In the genomic region with DNA sequence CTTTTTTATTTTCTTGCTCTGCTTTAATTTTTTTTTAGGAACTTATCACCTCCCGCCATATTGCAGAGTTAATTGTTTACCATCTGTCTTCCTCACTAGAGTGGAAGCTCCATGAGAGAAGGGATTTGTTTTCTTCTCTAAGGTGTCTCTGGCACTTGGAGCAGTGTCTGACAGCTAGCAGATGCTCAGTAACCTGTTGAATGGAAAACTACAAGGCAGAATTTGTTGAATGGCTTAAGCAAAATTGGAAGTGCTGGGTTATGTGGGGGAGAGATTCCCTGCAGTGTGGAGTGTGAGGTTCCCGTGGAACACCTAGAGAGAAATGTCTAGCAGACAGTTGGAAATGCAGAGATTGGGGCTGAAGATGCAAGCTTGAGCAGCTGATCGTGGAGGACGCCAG, we compare ENCODE assay signal across 23 cellular contexts. TPM values are rescaled to one million over a fixed set of nuclear protein-coding genes. Genes with fewer than 3 reads are reported as not detected.
DNase-seq lines count a peak whose midpoint lies in the region; FAIRE-seq and TF ChIP-seq lines count a peak whose summit lies in the region.
"Had no signal": no experiment of that assay in that cellular context is flagged by ENCODE, and none has a peak within 500 bp of the region (broad histone marks: within the 10 kb centered on the region; RNA-seq: fewer than 3 reads in every experiment).

No MANE protein-coding gene starts in this region.

- H3K27ac Mint-ChIP-seq in brain (peak overlapping the region in 3 of 5 experiments; percentile 12 to 92 (median 56)), endothelial cell (ENCODE audit: unreplicated experiment) (no peak overlapping the region)
- H3K27ac Mint-ChIP-seq: B cell; CD4-positive, alpha-beta T cell; CD8-positive, alpha-beta T cell had no signal

- POLR2A ChIA-PET in HEK293 (lab: Yijun Ruan, JAX), result no interaction called here

- intact Hi-C loops in testis (cut with DNase I; ENCODE audit: low total_unique reads), result no loop called here

- peaks cover 2% of the 10 kb centered on the region for H3K27me3 Mint-ChIP-seq in brain
- H3K27me3 Mint-ChIP-seq in endothelial cell (ENCODE audit: unreplicated experiment), result peaks cover 8% of the 10 kb centered on the region

- H3K4me1 Mint-ChIP-seq in brain (peaks cover 41% of the 10 kb centered on the region), endothelial cell (ENCODE audit: unreplicated experiment) (peaks cover 3% of the 10 kb centered on the region)
- H3K4me1 Mint-ChIP-seq: B cell had no signal

- H3K4me3 Mint-ChIP-seq in brain (no peak overlapping the region), endothelial cell (ENCODE audit: unreplicated experiment) (peak overlapping the region; percentile 49)
- H3K4me3 Mint-ChIP-seq: B cell; CD4-positive, alpha-beta T cell; CD8-positive, alpha-beta T cell had no signal

- no peaks in the 10 kb centered on the region for H3K9me3 ChIP-seq in HEK293 (ENCODE audit: control insufficient read depth, insufficient read depth, low read depth, low read length)
- H3K9me3 ChIP-seq in testis, result no peaks in the 10 kb centered on the region

- no peak overlapping the region for H3K4me3 ChIP-seq in HEK293 (ENCODE audit: low read depth, low read length)
- H3K4me3 ChIP-seq in testis, result no peak overlapping the region
- H3K4me3 ChIP-seq: A549; BLaER1 treated with 17β-estradiol and CSF1 and Interleukin-3, amounts not matched to agents 10 nM and 100 nM had no signal

- H3K36me3 ChIP-seq in HEK293 (ENCODE audit: control insufficient read depth in 2 of 2, insufficient read depth in 1 of 2, low read length in 2 of 2) (no peaks in the 10 kb centered on the region), testis (ENCODE audit: low read depth, missing control alignments) (no peaks in the 10 kb centered on the region)

- 78 to 87% methylated on average over 4 of the region's 4 CpGs for whole genome bisulfite sequencing in testis, 2 donors

- H3K9me3 Mint-ChIP-seq in brain (peaks cover 9 to 27% (median 23%) of the 10 kb centered on the region in 5 experiments), endothelial cell (ENCODE audit: unreplicated experiment) (no peaks in the 10 kb centered on the region)
- H3K9me3 Mint-ChIP-seq: CD8-positive, alpha-beta T cell had no signal

- no peak for TF ChIP-seq CTCF in HEK293 (tag by site-specific recombination; IDR thresholded peaks at IDR 0.05)
- TF ChIP-seq CTCF in brain (conservative IDR thresholded peaks at IDR 0.05), result no peak
- TF ChIP-seq CTCF in endothelial cell (IDR thresholded peaks at IDR 0.05; ENCODE audit: unreplicated experiment), result no peak
- TF ChIP-seq CTCF in testis (IDR thresholded peaks at IDR 0.05), result no peak

- CTCF ChIA-PET in HEK293 (lab: Yijun Ruan, JAX), result interaction anchor here (0.6 to 4.5 kb wide), 4 partner anchors 10 to 455 kb away, joined by 3 to 24 read pairs (median 3); no protein-coding TSS in a partner anchor

- DNase-seq in endothelial cell (ENCODE audit: low spot score) (no peak), testis (no peak), epidermal melanocyte (ENCODE audit: insufficient read length, low spot score) (no peak), GM12891 (ENCODE audit: insufficient read length, low spot score) (no peak), SHP77 (lab: John Stamatoyannopoulos, UW) (no peak)
- DNase-seq: AML-193; Caco-2; Calu3; CD4-positive, alpha-beta T cell; CD8-positive, alpha-beta T cell; DMS79 treated with DMSO at 0.1 percent for 48 hours; GF-D8 had no signal

- no peak for FAIRE-seq in GM12891 (lab: Jason Lieb, UNC)
- FAIRE-seq: A549, D721Med, G401.6, GM12892, GM18507 had no signal

- TF ChIP-seq POLR2A in testis (IDR thresholded peaks at IDR 0.05) (no peak), GM12891 (IDR thresholded peaks at IDR 0.05; ENCODE audit: low read depth, low read length) (no peak)

- H3K4me1 ChIP-seq in HEK293 (ENCODE audit: control insufficient read depth, insufficient read depth, low read length) (no peaks in the 10 kb centered on the region), testis (peaks cover 12% of the 10 kb centered on the region)
- H3K4me1 ChIP-seq: A549, Caco-2 had no signal

- H3K27ac ChIP-seq in HEK293 (ENCODE audit: extremely low read depth, low read depth, low read length), result no peak overlapping the region
- H3K27ac ChIP-seq in testis, result peak overlapping the region; percentile 31 to 40
- H3K27ac ChIP-seq: 22Rv1; A549; BLaER1 treated with 17β-estradiol and CSF1 and Interleukin-3, amounts not matched to agents 10 nM and 100 nM; C4-2B had no signal

- peaks cover 4% of the 10 kb centered on the region for H3K36me3 Mint-ChIP-seq in brain
- peaks cover 5% of the 10 kb centered on the region for H3K36me3 Mint-ChIP-seq in endothelial cell (ENCODE audit: low read depth, unreplicated experiment)
- H3K36me3 Mint-ChIP-seq: CD8-positive, alpha-beta T cell had no signal

- H3K27me3 ChIP-seq in testis, result no peaks in the 10 kb centered on the region
- H3K27me3 ChIP-seq: BLaER1 treated with 17β-estradiol and CSF1 and Interleukin-3, amounts not matched to agents 10 nM and 100 nM had no signal

TF ChIP-seq in HEK293, 187 proteins besides CTCF, POLR2A, EP300 and RAD21:
- TF ChIP-seq SCRT1 (tag by site-specific recombination; IDR thresholded peaks at IDR 0.05; ENCODE audit: borderline replicate concordance) (peak; percentile 94), ZNF239 (tag by site-specific recombination; IDR thresholded peaks at IDR 0.05) (no peak), SCRT2 (tag by site-specific recombination; IDR thresholded peaks at IDR 0.05) (peak; percentile 94)
- TF ChIP-seq, protein P1, sequence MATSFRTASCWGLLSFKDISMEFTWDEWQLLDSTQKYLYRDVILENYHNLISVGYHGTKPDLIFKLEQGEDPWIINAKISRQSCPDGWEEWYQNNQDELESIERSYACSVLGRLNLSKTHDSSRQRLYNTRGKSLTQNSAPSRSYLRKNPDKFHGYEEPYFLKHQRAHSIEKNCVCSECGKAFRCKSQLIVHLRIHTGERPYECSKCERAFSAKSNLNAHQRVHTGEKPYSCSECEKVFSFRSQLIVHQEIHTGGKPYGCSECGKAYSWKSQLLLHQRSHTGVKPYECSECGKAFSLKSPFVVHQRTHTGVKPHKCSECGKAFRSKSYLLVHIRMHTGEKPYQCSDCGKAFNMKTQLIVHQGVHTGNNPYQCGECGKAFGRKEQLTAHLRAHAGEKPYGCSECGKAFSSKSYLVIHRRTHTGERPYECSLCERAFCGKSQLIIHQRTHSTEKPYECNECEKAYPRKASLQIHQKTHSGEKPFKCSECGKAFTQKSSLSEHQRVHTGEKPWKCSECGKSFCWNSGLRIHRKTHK (tag by site-specific recombination; IDR thresholded peaks at IDR 0.05), result peak; percentile 67; the same call in 1 of the 2 replicates
TF ChIP-seq in HEK293: peak in this region for 3.

TF ChIP-seq in GM12891, 5 proteins besides CTCF, POLR2A, EP300 and RAD21:
- TF ChIP-seq POU2F2 (IDR thresholded peaks at IDR 0.05; ENCODE audit: low read depth, low read length) (no peak), POLR2AphosphoS5 (IDR thresholded peaks at IDR 0.05; ENCODE audit: low read depth, low read length) (no peak), SPI1 (IDR thresholded peaks at IDR 0.05; ENCODE audit: low read depth, low read length) (no peak), PAX5 (IDR thresholded peaks at IDR 0.05; ENCODE audit: insufficient read depth, low read length, severe bottlenecking) (no peak), TAF1 (IDR thresholded peaks at IDR 0.05; ENCODE audit: low read depth, low read length) (no peak)

RNA-seq across cellular contexts. Expression of gene PARP1, which starts 59.5 kb away (rescaled TPM):
- polyA plus RNA-seq in brain (ENCODE audit: insufficient read depth, low read depth, low replicate concordance) (234 TPM), testis (ENCODE audit: insufficient read depth, low read depth, low replicate concordance) (109 TPM)
- total RNA-seq in endothelial cell (ENCODE audit: unreplicated experiment) (131 TPM), testis (100 to 1,000 TPM; 199 to 224 TPM)
- 145 TPM for polyA plus RNA-seq in GM12891 (2012; ENCODE audit: low read depth, missing spikeins)
